In genomic region chr21:45330075-45330781, GRCh38 we compare ENCODE assay signal across 8 cellular contexts. TPM values are rescaled to one million over a fixed set of nuclear protein-coding genes. Genes with fewer than 3 reads are reported as not detected.
A peak's percentile ranks its signal among the peaks of the same experiment; 100 is the strongest.
DNase-seq lines count a peak whose midpoint lies in the region; TF ChIP-seq lines count a peak whose summit lies in the region.

No MANE protein-coding gene starts in this region.

- peak overlapping the region; percentile 22 for H3K9ac ChIP-seq in mucosa of stomach (ENCODE audit: low read length)

- no peaks in the 10 kb centered on the region for H3K9me3 ChIP-seq in mucosa of stomach (ENCODE audit: control insufficient read depth, low read length)

- DNase-seq in COLO668 (lab: John Stamatoyannopoulos, UW; ENCODE audit: unreplicated experiment) (peak; percentile 62), M059J (ENCODE audit: low read depth) (peak; percentile 99), endothelial cell (ENCODE audit: low spot score) (no peak), NCI-H2227 treated with DMSO at 0.1 percent for 48 hours (lab: John Stamatoyannopoulos, UW) (no peak), NCI-H510A treated with DMSO at 0.1 percent for 48 hours (lab: John Stamatoyannopoulos, UW) (no peak), hypothalamus (lab: John Stamatoyannopoulos, UW) (no peak)
- no peak for DNase-seq in stimulated activated CD4-positive, alpha-beta T cell treated with anti-CD3 and anti-CD28 coated beads, Interleukin-2, amount 100 ng/mL, for 24 hours

- H3K27me3 Mint-ChIP-seq in endothelial cell (ENCODE audit: unreplicated experiment) = peaks cover 13% of the 10 kb centered on the region

- H3K36me3 Mint-ChIP-seq in endothelial cell (ENCODE audit: low read depth, unreplicated experiment) = no peaks in the 10 kb centered on the region

- no peak overlapping the region for H3K4me3 Mint-ChIP-seq in endothelial cell (ENCODE audit: unreplicated experiment)

- H3K36me3 ChIP-seq in mucosa of stomach (ENCODE audit: control insufficient read depth, insufficient read depth, low read length) = no peaks in the 10 kb centered on the region

- no peak for TF ChIP-seq CTCF in endothelial cell (IDR thresholded peaks at IDR 0.05; ENCODE audit: unreplicated experiment)

- no peaks in the 10 kb centered on the region for H3K9me3 Mint-ChIP-seq in endothelial cell (ENCODE audit: unreplicated experiment)

- H3K27me3 ChIP-seq in mucosa of stomach (ENCODE audit: control insufficient read depth, insufficient read depth, low read length) = no peaks in the 10 kb centered on the region

- H3K4me1 ChIP-seq in mucosa of stomach (ENCODE audit: control insufficient read depth, insufficient read depth, low read length) = no peaks in the 10 kb centered on the region

- H3K4me1 Mint-ChIP-seq in endothelial cell (ENCODE audit: unreplicated experiment) = peaks cover 4% of the 10 kb centered on the region

- H3K4me3 ChIP-seq in mucosa of stomach (ENCODE audit: low read length) = no peak overlapping the region

- peak overlapping the region; percentile 85 for H3K27ac Mint-ChIP-seq in endothelial cell (ENCODE audit: unreplicated experiment)

RNA-seq across cellular contexts. Expression of gene POFUT2, which starts 42.5 kb away (rescaled TPM):
- 65.7 and 81.8 TPM in 2 replicates for total RNA-seq in M059J (2014; rRNA removed; shearing (Covaris generic))
- 37.8 TPM for total RNA-seq in endothelial cell (ENCODE audit: unreplicated experiment)

Comparison
In these comparisons a context has a peak if more than half of its experiments do, and no peak if none do; other contexts are left out.
1. DNase-seq: peak in COLO668 (single experiment) and M059J (single experiment); none in endothelial cell (single experiment), NCI-H2227 treated with DMSO at 0.1 percent for 48 hours (single experiment), NCI-H510A treated with DMSO at 0.1 percent for 48 hours (single experiment), stimulated activated CD4-positive, alpha-beta T cell treated with anti-CD3 and anti-CD28 coated beads, Interleukin-2, amount 100 ng/mL, for 24 hours (0 of 2) and hypothalamus (0 of 51).